In the genomic region with DNA sequence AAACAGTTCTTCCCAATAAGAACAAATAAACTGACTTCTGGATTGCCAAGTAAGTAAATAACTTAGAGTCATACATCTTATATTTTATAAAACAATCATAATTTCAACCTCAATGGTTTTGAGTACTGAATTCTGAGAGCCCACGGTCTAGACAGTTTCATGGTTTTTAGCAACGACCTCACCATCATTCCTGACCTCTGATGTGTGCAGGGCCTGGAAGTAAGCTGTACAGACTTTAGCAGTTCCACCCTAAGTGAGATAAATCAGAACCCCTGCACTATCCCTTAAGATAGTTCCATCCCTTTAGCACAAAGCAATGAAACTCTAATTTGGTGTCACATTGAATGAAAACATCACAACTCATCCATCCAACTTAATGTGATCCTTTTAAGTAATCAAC, we compare ENCODE assay signal across 24 cellular contexts.
DNase-seq lines count a peak whose midpoint lies in the region; ATAC-seq and TF ChIP-seq lines count a peak whose summit lies in the region.
"Had no signal": no experiment of that assay in that cellular context is flagged by ENCODE, and none has a peak within 500 bp of the region (broad histone marks: within the 10 kb centered on the region; RNA-seq: fewer than 3 reads in every experiment).

No MANE protein-coding gene starts in this region.

- TF ChIP-seq CTCF in foreskin keratinocyte (conservative IDR thresholded peaks at IDR 0.05) (no peak), mesothelial cell of epicardium (IDR thresholded peaks at IDR 0.05; ENCODE audit: unreplicated experiment) (no peak)

- no peaks in the 10 kb centered on the region for H3K27me3 Mint-ChIP-seq in stimulated activated memory B cell treated with anti-CD40 and anti-IgM and Interleukin-4, amounts not matched to agents 10 μg/mL and 1 μg/mL and 100 μg/mL, for 72 hours
- H3K27me3 Mint-ChIP-seq in mesothelial cell of epicardium (ENCODE audit: low read depth): no peaks in the 10 kb centered on the region
- H3K27me3 Mint-ChIP-seq: CD4-positive, CD25-positive, alpha-beta regulatory T cell had no signal

- DNase-seq in astrocyte of the hippocampus (ENCODE audit: low read depth, low spot score) (peak; percentile 22), foreskin keratinocyte (peak; percentile 24 to 52), NCI-H1694 (lab: John Stamatoyannopoulos, UW) (no peak), mesothelial cell of epicardium (ENCODE audit: low spot score in 2 of 2, unreplicated experiment in 2 of 2) (no peak)
- DNase-seq: CD4-positive, CD25-positive, alpha-beta regulatory T cell; DMS53; GOT3; HFFc6; Kasumi-1; NCI-H1092 treated with DMSO at 0.1 percent for 48 hours; NCI-H1436; NCI-H187 treated with DMSO at 0.1 percent for 48 hours; NCI-H446; NCI-H524 treated with DMSO at 0.1 percent for 48 hours; NCI-H774; PC-3 had no signal

- no peaks in the 10 kb centered on the region for H3K9me3 ChIP-seq in mesodermal cell (ENCODE audit: control insufficient read depth, low read length)
- H3K9me3 ChIP-seq: BLaER1, HAP-1, SJCRH30 had no signal

- 80 to 88% methylated on average over 1 to 2 of the region's 2 CpGs for WGBS in mesodermal cell (ENCODE audit: insufficient coverage in 2 of 2), 2 experiments

- no peak overlapping the region for H3K4me3 Mint-ChIP-seq in stimulated activated memory B cell treated with anti-CD40 and anti-IgM and Interleukin-4, amounts not matched to agents 10 μg/mL and 1 μg/mL and 100 μg/mL, for 72 hours
- no peak overlapping the region for H3K4me3 Mint-ChIP-seq in mesothelial cell of epicardium
- H3K4me3 Mint-ChIP-seq: HFFc6 had no signal

- H3K36me3 ChIP-seq in mesodermal cell (ENCODE audit: control insufficient read depth, insufficient read depth, low read length): no peaks in the 10 kb centered on the region
- H3K36me3 ChIP-seq: BLaER1, HAP-1, SJCRH30 had no signal

- no peaks in the 10 kb centered on the region for H3K27me3 ChIP-seq in foreskin keratinocyte
- H3K27me3 ChIP-seq: BLaER1, SJCRH30 had no signal

- H3K27ac ChIP-seq in foreskin keratinocyte (peak overlapping the region; percentile 58), mesodermal cell (ENCODE audit: low read depth, low read length, severe bottlenecking) (peak overlapping the region; percentile 37)
- H3K27ac ChIP-seq: BLaER1, SJCRH30 had no signal

- no peaks in the 10 kb centered on the region for H3K9me3 Mint-ChIP-seq in stimulated activated memory B cell treated with anti-CD40 and anti-IgM and Interleukin-4, amounts not matched to agents 10 μg/mL and 1 μg/mL and 100 μg/mL, for 72 hours
- H3K9me3 Mint-ChIP-seq in mesothelial cell of epicardium: no peaks in the 10 kb centered on the region

- no peaks in the 10 kb centered on the region for H3K4me1 Mint-ChIP-seq in stimulated activated memory B cell treated with anti-CD40 and anti-IgM and Interleukin-4, amounts not matched to agents 10 μg/mL and 1 μg/mL and 100 μg/mL, for 72 hours
- peaks cover 4% of the 10 kb centered on the region for H3K4me1 Mint-ChIP-seq in mesothelial cell of epicardium
- H3K4me1 Mint-ChIP-seq: CD4-positive, CD25-positive, alpha-beta regulatory T cell had no signal

- H3K4me1 ChIP-seq in foreskin keratinocyte (peaks cover 7% of the 10 kb centered on the region), mesodermal cell (ENCODE audit: control insufficient read depth, insufficient read depth, low read length, poor library complexity, severe bottlenecking) (peaks cover 19% of the 10 kb centered on the region)
- H3K4me1 ChIP-seq: BLaER1, HAP-1, SJCRH30 had no signal

- ATAC-seq in foreskin keratinocyte (peak; percentile 61), GM18511 (IDR thresholded peaks at IDR 0.05; ENCODE audit: unreplicated experiment) (no peak)
- peak; percentile 16 for ATAC-seq in stimulated activated memory B cell treated with anti-CD40 and anti-IgM and Interleukin-4, amounts not matched to agents 10 μg/mL and 1 μg/mL and 100 μg/mL, for 72 hours
- ATAC-seq: K562, PC-3, Right ventricle myocardium inferior had no signal

- no peak overlapping the region for H3K4me3 ChIP-seq in mesodermal cell (ENCODE audit: extremely low read depth, insufficient read depth, low read length, poor library complexity, severe bottlenecking)
- H3K4me3 ChIP-seq: BLaER1, HAP-1, K562, SJCRH30 had no signal

- H3K36me3 Mint-ChIP-seq in stimulated activated memory B cell treated with anti-CD40 and anti-IgM and Interleukin-4, amounts not matched to agents 10 μg/mL and 1 μg/mL and 100 μg/mL, for 72 hours: no peaks in the 10 kb centered on the region
- peaks cover 1% of the 10 kb centered on the region for H3K36me3 Mint-ChIP-seq in mesothelial cell of epicardium
- H3K36me3 Mint-ChIP-seq: CD4-positive, CD25-positive, alpha-beta regulatory T cell had no signal

- H3K27ac Mint-ChIP-seq in stimulated activated memory B cell treated with anti-CD40 and anti-IgM and Interleukin-4, amounts not matched to agents 10 μg/mL and 1 μg/mL and 100 μg/mL, for 72 hours: no peak overlapping the region
- H3K27ac Mint-ChIP-seq in mesothelial cell of epicardium: no peak overlapping the region
- H3K27ac Mint-ChIP-seq: CD4-positive, CD25-positive, alpha-beta regulatory T cell; HFFc6 had no signal

Comparison
In these comparisons a context has a peak if more than half of its experiments do, and no peak if none do; other contexts are left out.
1. DNase-seq: peak in astrocyte of the hippocampus (single experiment) and foreskin keratinocyte (2 of 2); none in NCI-H1694 (single experiment) and mesothelial cell of epicardium (0 of 2).